ENCODE assay signal across 8 cellular contexts in genomic region chr12:100348657-100349454, GRCh38. TPM values are rescaled to one million over a fixed set of nuclear protein-coding genes. Genes with fewer than 3 reads are reported as not detected.
A peak's percentile ranks its signal among the peaks of the same experiment; 100 is the strongest.
DNase-seq lines count a peak whose midpoint lies in the region; ATAC-seq and TF ChIP-seq lines count a peak whose summit lies in the region.

No MANE protein-coding gene starts in this region.

- no peak overlapping the region for H3K4me3 Mint-ChIP-seq in stimulated activated naive B cell treated with anti-CD40 and anti-IgM and Interleukin-4, amounts not matched to agents 10 μg/mL and 1 μg/mL and 100 μg/mL, for 72 hours

- H3K9me3 Mint-ChIP-seq in stimulated activated naive B cell treated with anti-CD40 and anti-IgM and Interleukin-4, amounts not matched to agents 10 μg/mL and 1 μg/mL and 100 μg/mL, for 72 hours: no peaks in the 10 kb centered on the region

- TF ChIP-seq POLR2A in thyroid gland (IDR thresholded peaks at IDR 0.05): no peak

- no peak overlapping the region for H3K4me3 ChIP-seq in LNCaP clone FGC (ENCODE audit: low read depth, low read length)
- H3K4me3 ChIP-seq in left lung: no peak overlapping the region
- H3K4me3 ChIP-seq in thyroid gland (replicated peaks in 1 of 3): no peak overlapping the region

- intact Hi-C loops in left lung (cut with DNase I): no loop called here
- intact Hi-C loops in thyroid gland (cut with DNase I): no loop called here

- no peak overlapping the region for H3K27ac Mint-ChIP-seq in stimulated activated naive B cell treated with anti-CD40 and anti-IgM and Interleukin-4, amounts not matched to agents 10 μg/mL and 1 μg/mL and 100 μg/mL, for 72 hours

- ATAC-seq in left lung (peak; percentile 45), HG02973 (IDR thresholded peaks at IDR 0.05; ENCODE audit: unreplicated experiment) (no peak)
- ATAC-seq in stimulated activated naive B cell treated with anti-CD40 and anti-IgM and Interleukin-4, amounts not matched to agents 10 μg/mL and 1 μg/mL and 100 μg/mL, for 72 hours (replicated peaks): no peak

- H3K36me3 ChIP-seq in left lung (no peaks in the 10 kb centered on the region), thyroid gland (no peaks in the 10 kb centered on the region)

- DNase-seq in DMS153 treated with DMSO at 0.1 percent for 48 hours (lab: John Stamatoyannopoulos, UW; ENCODE audit: unreplicated experiment) (peak; percentile 8), LNCaP clone FGC (ENCODE audit: low read depth) (no peak), left lung (no peak), thyroid gland (no peak)
- no peak for DNase-seq in activated naive CD4-positive, alpha-beta T cell (lab: John Stamatoyannopoulos, UW)
- DNase-seq in stimulated activated naive B cell treated with anti-CD40 and anti-IgM and Interleukin-4, amounts not matched to agents 10 μg/mL and 1 μg/mL and 100 μg/mL, for 72 hours: no peak

- H3K9me3 ChIP-seq in left lung (no peaks in the 10 kb centered on the region), thyroid gland (no peaks in the 10 kb centered on the region)

- H3K27me3 ChIP-seq in left lung (no peaks in the 10 kb centered on the region), thyroid gland (no peaks in the 10 kb centered on the region)

- peaks cover 8 to 10% of the 10 kb centered on the region in 2 donors for H3K27me3 Mint-ChIP-seq in stimulated activated naive B cell treated with anti-CD40 and anti-IgM and Interleukin-4, amounts not matched to agents 10 μg/mL and 1 μg/mL and 100 μg/mL, for 72 hours

- WGBS in thyroid gland, 2 donors: 71 to 76% methylated on average over 7 of the region's 7 CpGs

- H3K36me3 Mint-ChIP-seq in stimulated activated naive B cell treated with anti-CD40 and anti-IgM and Interleukin-4, amounts not matched to agents 10 μg/mL and 1 μg/mL and 100 μg/mL, for 72 hours: no peaks in the 10 kb centered on the region

- H3K27ac ChIP-seq in VCaP: no peak overlapping the region
- H3K27ac ChIP-seq in left lung: no peak overlapping the region
- no peak overlapping the region for H3K27ac ChIP-seq in thyroid gland

- no peaks in the 10 kb centered on the region for H3K4me1 Mint-ChIP-seq in stimulated activated naive B cell treated with anti-CD40 and anti-IgM and Interleukin-4, amounts not matched to agents 10 μg/mL and 1 μg/mL and 100 μg/mL, for 72 hours

- TF ChIP-seq CTCF in LNCaP clone FGC (IDR thresholded peaks at IDR 0.05; ENCODE audit: control insufficient read depth, extremely low read depth, insufficient read depth) (peak; percentile 38), VCaP (conservative IDR thresholded peaks at IDR 0.05) (peak; percentile 73), left lung (IDR thresholded peaks at IDR 0.05) (no peak), thyroid gland (IDR thresholded peaks at IDR 0.05) (peak in 3 of 6 experiments; percentile 28 to 46 (median 38))

- H3K4me1 ChIP-seq in left lung (no peaks in the 10 kb centered on the region), thyroid gland (no peaks in the 10 kb centered on the region)

RNA-seq across cellular contexts. Expression of gene SLC17A8, which starts 8.0 kb away (rescaled TPM):
- total RNA-seq in left lung: under 1 TPM; 0.13 to 0.61 TPM
- not detected for total RNA-seq in thyroid gland

Comparison
In these comparisons a context has a peak if more than half of its experiments do, and no peak if none do; other contexts are left out.
1. CTCF ChIP-seq: peak in LNCaP clone FGC (single experiment) and VCaP (single experiment); none in left lung (0 of 2).